ENCODE assay signal across 16 cellular contexts in genomic region chr10:10599994-10600393, GRCh38.
DNase-seq lines count a peak whose midpoint lies in the region; ATAC-seq, FAIRE-seq and TF ChIP-seq lines count a peak whose summit lies in the region.
"Had no signal": no experiment of that assay in that cellular context is flagged by ENCODE, and none has a peak within 500 bp of the region (broad histone marks: within the 10 kb centered on the region; RNA-seq: fewer than 3 reads in every experiment).

No MANE protein-coding gene starts in this region.

- intact Hi-C loops in GM12878 (cut with micrococcal nuclease; ENCODE audit: unreplicated experiment), result no loop called here

- WGBS in GM12878 (ENCODE audit: insufficient coverage, insufficient replicate concordance, low lambda C conversion rate, missing lambda C conversion rate), result 42% methylated on average over 5 of the region's 5 CpGs

- no peak for TF ChIP-seq RAD21 in GM12878 (IDR thresholded peaks at IDR 0.05; ENCODE audit: insufficient read depth, low read depth, low read length)

- no peak for FAIRE-seq in GM12878 (lab: Jason Lieb, UNC)

- H3K4me1 Mint-ChIP-seq in progenitor cell of endocrine pancreas (ENCODE audit: low read depth), result no peaks in the 10 kb centered on the region

- TF ChIP-seq CTCF in GM10266 (IDR thresholded peaks at IDR 0.05; ENCODE audit: control insufficient read depth, insufficient read depth, low read depth, missing control alignments), result no peak
- no peak for TF ChIP-seq CTCF in GM12878 (IDR thresholded peaks at IDR 0.05 in 2 of 3, conservative IDR thresholded peaks at IDR 0.05 in 1 of 3; ENCODE audit: control insufficient read depth in 2 of 3, extremely low read depth in 1 of 3, insufficient read depth in 1 of 3, low read depth in 3 of 3, low read length in 3 of 3)
- TF ChIP-seq CTCF in progenitor cell of endocrine pancreas (IDR thresholded peaks at IDR 0.05; ENCODE audit: unreplicated experiment), result no peak

- no peaks in the 10 kb centered on the region for H3K9me3 ChIP-seq in GM12878 (replicated peaks; ENCODE audit: control insufficient read depth, insufficient read depth, low read length)
- H3K9me3 ChIP-seq: SJSA1 had no signal

- H3K27me3 ChIP-seq in GM12878 (replicated peaks in 1 of 2; ENCODE audit: control insufficient read depth in 2 of 2, insufficient read depth in 2 of 2, low read length in 1 of 2), result no peaks in the 10 kb centered on the region
- H3K27me3 ChIP-seq: SJSA1 had no signal

- H3K27me3 Mint-ChIP-seq in progenitor cell of endocrine pancreas, result peaks cover 24% of the 10 kb centered on the region

- H3K79me2 ChIP-seq in GM12878 (ENCODE audit: control insufficient read depth, insufficient read depth, low read length), result no peaks in the 10 kb centered on the region

- H3K9me3 Mint-ChIP-seq in progenitor cell of endocrine pancreas (ENCODE audit: low read depth), result no peaks in the 10 kb centered on the region
- H3K9me3 Mint-ChIP-seq: T-helper 1 cell treated with Interleukin-12 subunit alpha and Interleukin-12 subunit beta and Interleukin-4 antibody, amounts not matched to agents 30 μg/mL and 1 μg/mL, for 36 hours had no signal

- H3K9ac ChIP-seq in GM12878 (ENCODE audit: control insufficient read depth, insufficient read depth, low read length), result no peak overlapping the region

- ATAC-seq in HG03378 (IDR thresholded peaks at IDR 0.05; ENCODE audit: unreplicated experiment) (peak; percentile 41), GM12878 (no peak), GM21360 (IDR thresholded peaks at IDR 0.05; ENCODE audit: unreplicated experiment) (no peak)
- ATAC-seq: Panc1 had no signal

- no peak overlapping the region for H3K27ac Mint-ChIP-seq in progenitor cell of endocrine pancreas
- H3K27ac Mint-ChIP-seq: T-helper 1 cell treated with Interleukin-12 subunit alpha and Interleukin-12 subunit beta and Interleukin-4 antibody, amounts not matched to agents 30 μg/mL and 1 μg/mL, for 36 hours had no signal

- no peak overlapping the region for H3K4me3 Mint-ChIP-seq in progenitor cell of endocrine pancreas (ENCODE audit: low read depth)
- H3K4me3 Mint-ChIP-seq: T-helper 1 cell treated with Interleukin-12 subunit alpha and Interleukin-12 subunit beta and Interleukin-4 antibody, amounts not matched to agents 30 μg/mL and 1 μg/mL, for 36 hours had no signal

- no peak overlapping the region for H2AFZ ChIP-seq in GM12878 (ENCODE audit: control insufficient read depth, low read depth, low read length)

- CTCF ChIA-PET in GM12878 (lab: Yijun Ruan, JAX), result no interaction called here

- POLR2A ChIA-PET in GM12878 (lab: Charles Lee), result no interaction called here

- SMC1A ChIA-PET in GM12878 (lab: Charles Lee; ENCODE audit: uncharacterized antibody, unreplicated experiment), result no interaction called here

- no peak overlapping the region for H3K4me3 ChIP-seq in GM12878
- H3K4me3 ChIP-seq: SJSA1 had no signal

- H3K27ac ChIP-seq in GM12878 (ENCODE audit: control insufficient read depth, insufficient read depth), result no peak overlapping the region
- H3K27ac ChIP-seq: SJSA1 had no signal

- no peaks in the 10 kb centered on the region for H3K36me3 ChIP-seq in GM12878 (ENCODE audit: control insufficient read depth in 2 of 2, insufficient read depth in 2 of 2, low read length in 1 of 2)
- H3K36me3 ChIP-seq: SJSA1 had no signal

- no peaks in the 10 kb centered on the region for H3K4me1 ChIP-seq in GM12878 (ENCODE audit: control insufficient read depth, insufficient read depth, low read length)
- H3K4me1 ChIP-seq: SJSA1 had no signal

- RAD21 ChIA-PET in GM12878 (lab: Charles Lee; ENCODE audit: unreplicated experiment), result interaction anchor here (0.6 kb wide), 1 partner anchor 1065 kb away, joined by 4 read pairs; no protein-coding TSS in a partner anchor

- no peak for TF ChIP-seq POLR2A in GM12878 (IDR thresholded peaks at IDR 0.05; ENCODE audit: low read depth, low read length)

- no peaks in the 10 kb centered on the region for H4K20me1 ChIP-seq in GM12878 (ENCODE audit: control insufficient read depth, insufficient read depth)

- no TSS peak for BruUV-seq in GM12878 (replicated peaks; lab: Mats Ljungman, UMichigan)

- DNase-seq in COLO829 (ENCODE audit: low spot score) (peak; percentile 5), GM10266 (ENCODE audit: extremely low spot score) (peak; percentile 8), GM12878 (ENCODE audit: low read depth, low spot score) (no peak), NCI-H345 treated with DMSO at 0.1 percent for 48 hours (lab: John Stamatoyannopoulos, UW; ENCODE audit: unreplicated experiment) (no peak), progenitor cell of endocrine pancreas (ENCODE audit: low spot score, unreplicated experiment) (no peak)
- DNase-seq: ACHN, C1 segment of cervical spinal cord, DMS79, NCI-H187, NCI-H2107, NCI-H524 had no signal

- no peak for TF ChIP-seq EP300 in GM12878 (IDR thresholded peaks at IDR 0.05; ENCODE audit: borderline replicate concordance in 1 of 2, control insufficient read depth in 1 of 2, low read depth in 2 of 2, low read length in 2 of 2)

- H3K36me3 Mint-ChIP-seq in progenitor cell of endocrine pancreas (ENCODE audit: insufficient read depth), result no peaks in the 10 kb centered on the region

- H3K4me2 ChIP-seq in GM12878 (ENCODE audit: control insufficient read depth, insufficient read depth), result no peak overlapping the region

- in situ Hi-C loops in GM12878 (cut with MboI), result no loop called here

TF ChIP-seq in GM12878, 131 proteins besides CTCF, POLR2A, EP300 and RAD21:
- TF ChIP-seq, protein P1, sequence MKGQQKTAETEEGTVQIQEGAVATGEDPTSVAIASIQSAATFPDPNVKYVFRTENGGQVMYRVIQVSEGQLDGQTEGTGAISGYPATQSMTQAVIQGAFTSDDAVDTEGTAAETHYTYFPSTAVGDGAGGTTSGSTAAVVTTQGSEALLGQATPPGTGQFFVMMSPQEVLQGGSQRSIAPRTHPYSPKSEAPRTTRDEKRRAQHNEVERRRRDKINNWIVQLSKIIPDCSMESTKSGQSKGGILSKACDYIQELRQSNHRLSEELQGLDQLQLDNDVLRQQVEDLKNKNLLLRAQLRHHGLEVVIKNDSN (IDR thresholded peaks at IDR 0.05; ENCODE audit: borderline replicate concordance, extremely low read length, insufficient read depth, low read depth, low read length), result no peak
- TF ChIP-seq SPI1 (IDR thresholded peaks at IDR 0.05; ENCODE audit: borderline replicate concordance, insufficient read depth, low read depth, low read length), result peak; percentile 56
- peak; percentile 34; the same call in 1 of the 2 replicates for TF ChIP-seq BCL11A (IDR thresholded peaks at IDR 0.05; ENCODE audit: low read depth, low read length)
- no peak for TF ChIP-seq JUND (IDR thresholded peaks at IDR 0.05; ENCODE audit: low read depth, low read length)
- peak in 1 of 2 experiments; percentile 66; a peak in 2 of 3 replicates for TF ChIP-seq EGR1 (IDR thresholded peaks at IDR 0.05; ENCODE audit: borderline replicate concordance in 1 of 2, low read depth in 2 of 2, low read length in 2 of 2)
- no peak for TF ChIP-seq PML (IDR thresholded peaks at IDR 0.05; ENCODE audit: low read length)
- peak; percentile 79 for TF ChIP-seq MEF2A (IDR thresholded peaks at IDR 0.05; ENCODE audit: insufficient read depth, low read depth, low read length)
TF ChIP-seq in GM12878: peak in this region for 4.

Comparison
In these comparisons a context has a peak if more than half of its experiments do, and no peak if none do; other contexts are left out.
1. DNase-seq: peak in COLO829 (single experiment) and GM10266 (single experiment); none in GM12878 (single experiment), NCI-H345 treated with DMSO at 0.1 percent for 48 hours (single experiment) and progenitor cell of endocrine pancreas (single experiment).